Comparison of ENCODE assay signal across 18 cellular contexts in genomic region chr10:375885-376505, GRCh38.
"Had no signal": no experiment of that assay in that cellular context is flagged by ENCODE, and none has a peak within 500 bp of the region (broad histone marks: within the 10 kb centered on the region; RNA-seq: fewer than 3 reads in every experiment).

No MANE protein-coding gene starts in this region.

- DNase-seq: effector memory CD4-positive, alpha-beta T cell; heart left ventricle; islet precursor cell; mucosa of descending colon; occipital lobe; pancreas; right lobe of liver; stimulated activated CD4-positive, alpha-beta T cell treated with anti-CD3 and anti-CD28 coated beads, Interleukin-2, amount 100 ng/mL, for 24 hours; stimulated activated naive CD4-positive, alpha-beta T cell; stomach; substantia nigra; thyroid gland; upper lobe of right lung had no signal

- H3K4me1 ChIP-seq: pancreas, prostate gland, upper lobe of right lung had no signal

- H3K9me3 ChIP-seq: heart left ventricle, mucosa of descending colon, pancreas, prostate gland, right lobe of liver, stomach, thyroid gland, upper lobe of right lung, vagina had no signal

- H3K4me3 Mint-ChIP-seq: neural crest cell had no signal

- H3K27me3 ChIP-seq: heart left ventricle, pancreas, right lobe of liver, stomach, thyroid gland, upper lobe of right lung, vagina had no signal

- H3K36me3 ChIP-seq: prostate gland, thyroid gland, upper lobe of right lung had no signal

- ATAC-seq: esophagus mucosa, heart left ventricle, left lobe of liver, mucosa of descending colon, pancreas, right lobe of liver, upper lobe of right lung had no signal

- H3K9me3 Mint-ChIP-seq: neural crest cell had no signal

- H3K27ac ChIP-seq: heart left ventricle, pancreas, prostate gland, right lobe of liver, stomach, upper lobe of right lung, vagina had no signal

- H3K4me3 ChIP-seq: heart left ventricle, mucosa of descending colon, pancreas, prostate gland, right lobe of liver, stomach, thyroid gland, upper lobe of right lung, vagina had no signal
